2 cellular contexts compared by ENCODE assay signal in the genomic region with DNA sequence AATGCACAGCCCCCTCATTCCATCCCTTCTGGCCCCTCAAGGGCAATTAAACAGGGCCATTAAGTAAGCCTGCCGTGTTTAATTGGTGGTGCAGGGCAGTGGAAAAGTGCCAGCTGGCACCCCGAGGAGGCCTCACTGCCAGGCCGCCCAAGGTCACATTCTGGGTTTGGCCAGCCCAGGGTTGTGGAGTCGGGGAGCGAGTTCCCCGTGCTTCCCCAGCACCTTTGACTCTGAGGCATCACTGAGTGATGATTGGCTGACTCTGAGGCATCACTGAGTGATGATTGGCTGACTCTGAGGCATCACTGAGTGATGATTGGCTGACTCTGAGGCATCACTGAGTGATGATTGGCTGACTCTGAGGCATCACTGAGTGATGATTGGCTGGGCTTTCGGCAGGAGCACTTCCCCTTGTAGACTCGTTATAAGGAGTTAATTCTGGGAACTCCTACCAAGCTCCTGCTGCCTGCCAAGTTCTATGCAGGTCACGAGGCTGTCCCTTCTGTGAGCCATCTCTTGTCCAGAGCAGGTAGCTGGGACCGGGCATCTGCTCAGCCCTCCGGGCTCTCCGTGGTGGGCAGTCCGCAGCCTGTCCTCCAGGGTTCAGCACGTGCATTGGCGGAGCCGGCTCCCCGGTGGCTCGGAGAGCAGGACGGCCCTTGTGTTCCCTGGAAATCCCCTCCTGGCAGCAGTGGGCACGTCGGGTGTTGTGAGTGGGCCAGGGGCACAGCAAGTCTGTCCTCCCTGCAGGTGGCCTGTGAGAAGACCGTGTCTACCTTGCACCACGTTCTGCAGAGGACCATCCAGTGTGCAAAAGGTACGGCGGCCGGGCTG.
TF ChIP-seq lines count a peak whose summit lies in the region.

No MANE protein-coding gene starts in this region.

TF ChIP-seq in Ishikawa, 13 proteins besides CTCF, POLR2A, EP300 and RAD21:
- peak; percentile 62; the same call in 1 of the 2 replicates for TF ChIP-seq NFIC (IDR thresholded peaks at IDR 0.05)
- TF ChIP-seq EGR1 (IDR thresholded peaks at IDR 0.05), result no peak

TF ChIP-seq in GM12878, 131 proteins besides CTCF, POLR2A, EP300 and RAD21:
- TF ChIP-seq, protein P1, sequence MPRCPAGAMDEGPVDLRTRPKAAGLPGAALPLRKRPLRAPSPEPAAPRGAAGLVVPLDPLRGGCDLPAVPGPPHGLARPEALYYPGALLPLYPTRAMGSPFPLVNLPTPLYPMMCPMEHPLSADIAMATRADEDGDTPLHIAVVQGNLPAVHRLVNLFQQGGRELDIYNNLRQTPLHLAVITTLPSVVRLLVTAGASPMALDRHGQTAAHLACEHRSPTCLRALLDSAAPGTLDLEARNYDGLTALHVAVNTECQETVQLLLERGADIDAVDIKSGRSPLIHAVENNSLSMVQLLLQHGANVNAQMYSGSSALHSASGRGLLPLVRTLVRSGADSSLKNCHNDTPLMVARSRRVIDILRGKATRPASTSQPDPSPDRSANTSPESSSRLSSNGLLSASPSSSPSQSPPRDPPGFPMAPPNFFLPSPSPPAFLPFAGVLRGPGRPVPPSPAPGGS (IDR thresholded peaks at IDR 0.05; ENCODE audit: borderline replicate concordance, insufficient read depth, low read depth, low read length, poor library complexity, severe bottlenecking), result peak; percentile 95
- TF ChIP-seq CEBPB (IDR thresholded peaks at IDR 0.05; ENCODE audit: borderline replicate concordance in 1 of 2, low read depth in 2 of 2, low read length in 2 of 2) (no peak), ASH2L (IDR thresholded peaks at IDR 0.05; ENCODE audit: borderline replicate concordance, low read depth) (no peak), SPI1 (IDR thresholded peaks at IDR 0.05; ENCODE audit: borderline replicate concordance, insufficient read depth, low read depth, low read length) (no peak), MLLT1 (IDR thresholded peaks at IDR 0.05) (no peak), MTA3 (IDR thresholded peaks at IDR 0.05; ENCODE audit: borderline replicate concordance, low read length) (no peak), TCF3 (IDR thresholded peaks at IDR 0.05; ENCODE audit: borderline replicate concordance, insufficient read depth, low read depth, low read length) (0 out of 2 replicates have a peak, but pooled peaks have one; percentile 44), SP1 (IDR thresholded peaks at IDR 0.05; ENCODE audit: low read depth, low read length) (peak; percentile 81), ZBTB33 (IDR thresholded peaks at IDR 0.05) (no peak), SREBF2 (IDR thresholded peaks at IDR 0.05; ENCODE audit: low read length) (no peak), ZSCAN29 (IDR thresholded peaks at IDR 0.05) (no peak), BMI1 (IDR thresholded peaks at IDR 0.05; ENCODE audit: borderline replicate concordance) (no peak), SKIL (IDR thresholded peaks at IDR 0.05; ENCODE audit: low read depth, poor library complexity, severe bottlenecking) (no peak), FOS (IDR thresholded peaks at IDR 0.05; ENCODE audit: borderline replicate concordance, extremely low read depth, insufficient read length) (peak; percentile 71), ZBED1 (IDR thresholded peaks at IDR 0.05; ENCODE audit: borderline replicate concordance) (no peak), PAX8 (IDR thresholded peaks at IDR 0.05) (no peak), SRF (IDR thresholded peaks at IDR 0.05; ENCODE audit: low read depth in 2 of 2, low read length in 2 of 2) (no peak)
- TF ChIP-seq, protein P2, sequence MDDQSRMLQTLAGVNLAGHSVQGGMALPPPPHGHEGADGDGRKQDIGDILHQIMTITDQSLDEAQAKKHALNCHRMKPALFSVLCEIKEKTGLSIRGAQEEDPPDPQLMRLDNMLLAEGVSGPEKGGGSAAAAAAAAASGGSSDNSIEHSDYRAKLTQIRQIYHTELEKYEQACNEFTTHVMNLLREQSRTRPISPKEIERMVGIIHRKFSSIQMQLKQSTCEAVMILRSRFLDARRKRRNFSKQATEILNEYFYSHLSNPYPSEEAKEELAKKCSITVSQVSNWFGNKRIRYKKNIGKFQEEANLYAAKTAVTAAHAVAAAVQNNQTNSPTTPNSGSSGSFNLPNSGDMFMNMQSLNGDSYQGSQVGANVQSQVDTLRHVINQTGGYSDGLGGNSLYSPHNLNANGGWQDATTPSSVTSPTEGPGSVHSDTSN (IDR thresholded peaks at IDR 0.05; ENCODE audit: insufficient replicate concordance, low read depth, low read length), result peak; percentile 56
